ENCODE assay signal across 22 cellular contexts in genomic region chr7:141577043-141577839, GRCh38.
"Had no signal": no experiment of that assay in that cellular context is flagged by ENCODE, and none has a peak within 500 bp of the region (broad histone marks: within the 10 kb centered on the region; RNA-seq: fewer than 3 reads in every experiment).

No MANE protein-coding gene starts in this region.

- H3K27me3 ChIP-seq: MG63 had no signal

- H3K4me3 ChIP-seq: MG63 had no signal

- H3K9ac ChIP-seq: SK-N-SH had no signal

- DNase-seq: Karpas-422, KG1, MG63, NCI-H1092, NCI-H1105 treated with DMSO at 0.1 percent for 48 hours, NCI-H1436, NCI-H187, NCI-H2029, NCI-H2081 treated with DMSO at 0.1 percent for 48 hours, NCI-H2171, NCI-H226, NCI-H446, NCI-H510A, NCI-H524 treated with DMSO at 0.1 percent for 48 hours, NCI-H69, NCI-H774, RPMI8226, SHP77, SK-N-SH, SW 1271, T-helper 1 cell had no signal

- FAIRE-seq: RCC 7860 had no signal

- H3K9me3 ChIP-seq: MG63 had no signal

- H3K4me2 ChIP-seq: SK-N-SH had no signal
